24 cellular contexts compared by ENCODE assay signal in the genomic region with DNA sequence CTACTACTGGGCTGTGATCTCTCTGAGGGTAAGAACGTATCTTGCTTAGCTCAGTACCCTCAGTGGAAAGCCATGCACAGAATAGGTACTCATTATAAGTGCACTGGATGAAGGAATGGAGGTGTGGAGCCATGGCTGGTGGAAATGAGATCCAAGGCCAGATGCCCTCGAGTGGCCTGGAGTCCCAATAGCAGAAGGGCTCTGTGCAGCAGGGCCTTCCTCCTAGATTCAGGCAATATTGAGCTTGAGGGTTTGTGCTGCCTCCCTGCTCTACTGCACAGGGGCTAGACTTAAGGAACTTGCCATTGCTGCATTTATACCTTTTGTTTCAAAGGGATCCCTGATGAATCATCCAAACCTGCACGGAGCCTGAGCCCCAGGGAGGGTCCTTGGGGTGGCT. TPM values are rescaled to one million over a fixed set of nuclear protein-coding genes. Genes with fewer than 3 reads are reported as not detected.
A peak's percentile ranks its signal among the peaks of the same experiment; 100 is the strongest.
DNase-seq lines count a peak whose midpoint lies in the region; ATAC-seq and TF ChIP-seq lines count a peak whose summit lies in the region.
"Had no signal": no experiment of that assay in that cellular context is flagged by ENCODE, and none has a peak within 500 bp of the region (broad histone marks: within the 10 kb centered on the region; RNA-seq: fewer than 3 reads in every experiment).

No MANE protein-coding gene starts in this region.

- H3K27ac Mint-ChIP-seq in T-helper 17 cell = no peak overlapping the region
- H3K27ac Mint-ChIP-seq: CD14-positive monocyte; CD4-positive, alpha-beta T cell; CD8-positive, alpha-beta memory T cell had no signal

- peaks cover 21% of the 10 kb centered on the region for H3K27me3 Mint-ChIP-seq in T-helper 17 cell

- H3K36me3 ChIP-seq in lung (ENCODE audit: control insufficient read depth in 2 of 2, insufficient read depth in 2 of 2, low read length in 2 of 2) (no peaks in the 10 kb centered on the region), spleen (no peaks in the 10 kb centered on the region)
- H3K36me3 ChIP-seq: BE2C; BLaER1 treated with 17β-estradiol and CSF1 and Interleukin-3, amounts not matched to agents 10 nM and 100 nM had no signal

- H3K4me1 Mint-ChIP-seq in T-helper 17 cell = peaks cover 2% of the 10 kb centered on the region
- H3K4me1 Mint-ChIP-seq: CD14-positive monocyte; CD8-positive, alpha-beta memory T cell had no signal

- no peak for ATAC-seq in T-helper 17 cell
- ATAC-seq in lung (ENCODE audit: insufficient read depth, low FRiP score) = no peak
- ATAC-seq in GM21515 (IDR thresholded peaks at IDR 0.05; ENCODE audit: unreplicated experiment) = no peak
- ATAC-seq in HG03469 (IDR thresholded peaks at IDR 0.05; ENCODE audit: unreplicated experiment) = no peak
- ATAC-seq: A549, GM12878 had no signal

- no peak for TF ChIP-seq POLR2A in spleen (IDR thresholded peaks at IDR 0.05)

- H3K4me1 ChIP-seq in lung (ENCODE audit: control insufficient read depth in 2 of 2, insufficient read depth in 2 of 2, low read length in 2 of 2) = no peaks in the 10 kb centered on the region
- no peaks in the 10 kb centered on the region for H3K4me1 ChIP-seq in spleen
- H3K4me1 ChIP-seq: A549; BE2C; BLaER1 treated with 17β-estradiol and CSF1 and Interleukin-3, amounts not matched to agents 10 nM and 100 nM had no signal

- peaks cover 6% of the 10 kb centered on the region for H3K36me3 Mint-ChIP-seq in T-helper 17 cell (ENCODE audit: low read depth)
- H3K36me3 Mint-ChIP-seq: CD14-positive monocyte; CD8-positive, alpha-beta memory T cell had no signal

- H3K27me3 ChIP-seq in lung (ENCODE audit: control insufficient read depth, insufficient read depth) = no peaks in the 10 kb centered on the region
- H3K27me3 ChIP-seq in spleen (replicated peaks in 1 of 7) = peaks cover 0 to 7% (median 0%) of the 10 kb centered on the region in 7 donors
- H3K27me3 ChIP-seq: BE2C; BLaER1 treated with 17β-estradiol and CSF1 and Interleukin-3, amounts not matched to agents 10 nM and 100 nM had no signal

- H3K27ac ChIP-seq in lung (ENCODE audit: low read depth in 1 of 2, low read length in 1 of 2) = no peak overlapping the region
- H3K27ac ChIP-seq in spleen = no peak overlapping the region
- H3K27ac ChIP-seq: A549; BLaER1 treated with 17β-estradiol and CSF1 and Interleukin-3, amounts not matched to agents 10 nM and 100 nM had no signal

- 75 to 80% methylated on average over 3 of the region's 3 CpGs for WGBS in lung, 2 donors
- 61 to 80% (median 67%) methylated on average over 3 of the region's 3 CpGs for WGBS in spleen, 5 donors

- TF ChIP-seq CTCF in lung (IDR thresholded peaks at IDR 0.05; ENCODE audit: control extremely low read depth, extremely low read depth) = no peak
- TF ChIP-seq CTCF in spleen (IDR thresholded peaks at IDR 0.05 in 8 of 11, conservative IDR thresholded peaks at IDR 0.05 in 3 of 11) = no peak

- intact Hi-C loops in spleen (cut with DNase I; ENCODE audit: low total_unique reads) = no loop called here

- H3K9me3 ChIP-seq in T-helper 17 cell (ENCODE audit: control insufficient read depth, low read length, poor library complexity, severe bottlenecking) = no peaks in the 10 kb centered on the region
- peaks cover 0 to 3% of the 10 kb centered on the region in 2 donors for H3K9me3 ChIP-seq in lung (ENCODE audit: control insufficient read depth in 2 of 2, insufficient read depth in 1 of 2, low read length in 1 of 2)
- H3K9me3 ChIP-seq in spleen = no peaks in the 10 kb centered on the region
- H3K9me3 ChIP-seq: A549; BE2C; BLaER1 treated with 17β-estradiol and CSF1 and Interleukin-3, amounts not matched to agents 10 nM and 100 nM had no signal

- H3K4me3 ChIP-seq in lung (no peak overlapping the region), spleen (no peak overlapping the region)
- H3K4me3 ChIP-seq: A549; BLaER1 treated with 17β-estradiol and CSF1 and Interleukin-3, amounts not matched to agents 10 nM and 100 nM; GM12878 had no signal

- H3K4me3 Mint-ChIP-seq in T-helper 17 cell = peak overlapping the region; percentile 13
- H3K4me3 Mint-ChIP-seq: CD14-positive monocyte; CD4-positive, alpha-beta T cell; CD8-positive, alpha-beta memory T cell had no signal

- peak; percentile 13 for DNase-seq in activated CD8-positive, alpha-beta memory T cell treated with anti-CD3 and anti-CD28 coated beads, Interleukin-2, amount 50 U/mL, for 48 hours
- DNase-seq in activated CD8-positive, alpha-beta memory T cell treated with anti-CD3 and anti-CD28 coated beads, Interleukin-2, amount 50 U/mL, for 4 hours = no peak
- DNase-seq in T-helper 17 cell (no peak), lung (ENCODE audit: low spot score) (peak; percentile 18), spleen (peak; percentile 24), HUDEP-2 (lab: John Stamatoyannopoulos, UW; ENCODE audit: unreplicated experiment in 76 of 76) (no peak)
- DNase-seq: 8988T; ACHN; AML-193; BE2C; CD8-positive, alpha-beta memory T cell; DMS 273 treated with DMSO at 0.1 percent for 48 hours; DMS79; EL; GDM1; GOT3; HCEC 1CT had no signal

RNA-seq across cellular contexts. Expression of gene TUB, which starts 33.6 kb away (rescaled TPM):
- under 1 TPM; 0.37 to 0.72 TPM for total RNA-seq in T-helper 17 cell
- total RNA-seq in lung = 10 to 100 TPM in 1 of 2 donors, 1 to 10 TPM in 1; 8.5 to 23.5 TPM
- polyA plus RNA-seq in lung = 1 to 10 TPM in 1 of 2 donors, under 1 TPM in 1; 0.96 to 1.8 TPM
- total RNA-seq in spleen = 1 to 10 TPM; 1.4 to 3.2 (median 2.1) TPM
- polyA plus RNA-seq in spleen = under 1 TPM; 0.17 to 0.42 (median 0.21) TPM
- total RNA-seq: GM12878 had no signal
- polyA plus RNA-seq: CD14-positive monocyte; CD8-positive, alpha-beta memory T cell had no signal

Comparison
In these comparisons a context has a peak if more than half of its experiments do, and no peak if none do; other contexts are left out.
1. DNase-seq: peak in activated CD8-positive, alpha-beta memory T cell treated with anti-CD3 and anti-CD28 coated beads, Interleukin-2, amount 50 U/mL, for 48 hours (single experiment), lung (single experiment) and spleen (single experiment); none in activated CD8-positive, alpha-beta memory T cell treated with anti-CD3 and anti-CD28 coated beads, Interleukin-2, amount 50 U/mL, for 4 hours (single experiment), T-helper 17 cell (0 of 3) and HUDEP-2 (0 of 76).